In genomic region chr14:67569011-67569650, GRCh38 we compare ENCODE assay signal across 21 cellular contexts. TPM values are rescaled to one million over a fixed set of nuclear protein-coding genes. Genes with fewer than 3 reads are reported as not detected.
DNase-seq lines count a peak whose midpoint lies in the region; ATAC-seq and TF ChIP-seq lines count a peak whose summit lies in the region.
"Had no signal": no experiment of that assay in that cellular context is flagged by ENCODE, and none has a peak within 500 bp of the region (broad histone marks: within the 10 kb centered on the region; RNA-seq: fewer than 3 reads in every experiment).

No MANE protein-coding gene starts in this region.

- H3K4me1 Mint-ChIP-seq in stimulated activated effector memory CD8-positive, alpha-beta T cell treated with anti-CD3 and anti-CD28 coated beads, Interleukin-12 subunit alpha, Interleukin-12 subunit beta, amount 100 ng/mL, for 72 hours, result peaks cover 7% of the 10 kb centered on the region
- H3K4me1 Mint-ChIP-seq: activated T-helper 17 cell treated with anti-CD3 and anti-CD28 coated beads, Interleukin-2, amount 50 U/mL, for 72 hours; CD14-positive monocyte had no signal

- H3K27ac Mint-ChIP-seq in stimulated activated effector memory CD8-positive, alpha-beta T cell treated with anti-CD3 and anti-CD28 coated beads, Interleukin-12 subunit alpha, Interleukin-12 subunit beta, amount 100 ng/mL, for 72 hours, result no peak overlapping the region
- H3K27ac Mint-ChIP-seq: activated T-helper 17 cell treated with anti-CD3 and anti-CD28 coated beads, Interleukin-2, amount 50 U/mL, for 72 hours; CD14-positive monocyte; dendritic cell treated with granulocyte-macrophage colony-stimulating factor and Interleukin-4, amounts not matched to agents 40 ng/mL and 50 ng/mL, for 4 days; T-cell had no signal

- ATAC-seq in heart right ventricle (no peak), HG03521 (IDR thresholded peaks at IDR 0.05; ENCODE audit: unreplicated experiment) (no peak)
- ATAC-seq in stimulated activated effector memory CD8-positive, alpha-beta T cell treated with anti-CD3 and anti-CD28 coated beads, Interleukin-12 subunit alpha, Interleukin-12 subunit beta, amount 100 ng/mL, for 72 hours, result no peak
- ATAC-seq: activated T-helper 17 cell treated with anti-CD3 and anti-CD28 coated beads, Interleukin-2, amount 50 U/mL, for 72 hours; T-cell had no signal

- TF ChIP-seq CTCF in cardiac muscle cell (IDR thresholded peaks at IDR 0.05; ENCODE audit: low read depth, low read length), result no peak
- TF ChIP-seq CTCF in heart right ventricle (IDR thresholded peaks at IDR 0.05), result no peak
- TF ChIP-seq CTCF in WERI-Rb-1 (IDR thresholded peaks at IDR 0.05; ENCODE audit: low read depth, low read length), result no peak

- H3K9me3 Mint-ChIP-seq in stimulated activated effector memory CD8-positive, alpha-beta T cell treated with anti-CD3 and anti-CD28 coated beads, Interleukin-12 subunit alpha, Interleukin-12 subunit beta, amount 100 ng/mL, for 72 hours, result no peaks in the 10 kb centered on the region
- H3K9me3 Mint-ChIP-seq: activated T-helper 17 cell treated with anti-CD3 and anti-CD28 coated beads, Interleukin-2, amount 50 U/mL, for 72 hours; CD14-positive monocyte; dendritic cell treated with granulocyte-macrophage colony-stimulating factor and Interleukin-4, amounts not matched to agents 40 ng/mL and 50 ng/mL, for 4 days; T-cell had no signal

- no peaks in the 10 kb centered on the region for H3K27me3 ChIP-seq in cardiac muscle cell
- no peaks in the 10 kb centered on the region for H3K27me3 ChIP-seq in heart right ventricle
- H3K27me3 ChIP-seq in WERI-Rb-1 (ENCODE audit: insufficient read depth, low read depth, severe bottlenecking), result no peaks in the 10 kb centered on the region
- H3K27me3 ChIP-seq: uterus had no signal

- H3K36me3 Mint-ChIP-seq in stimulated activated effector memory CD8-positive, alpha-beta T cell treated with anti-CD3 and anti-CD28 coated beads, Interleukin-12 subunit alpha, Interleukin-12 subunit beta, amount 100 ng/mL, for 72 hours, result no peaks in the 10 kb centered on the region
- H3K36me3 Mint-ChIP-seq: CD14-positive monocyte, T-cell had no signal

- no peak overlapping the region for H3K4me3 Mint-ChIP-seq in stimulated activated effector memory CD8-positive, alpha-beta T cell treated with anti-CD3 and anti-CD28 coated beads, Interleukin-12 subunit alpha, Interleukin-12 subunit beta, amount 100 ng/mL, for 72 hours
- H3K4me3 Mint-ChIP-seq: activated T-helper 17 cell treated with anti-CD3 and anti-CD28 coated beads, Interleukin-2, amount 50 U/mL, for 72 hours; CD14-positive monocyte; dendritic cell treated with granulocyte-macrophage colony-stimulating factor and Interleukin-4, amounts not matched to agents 40 ng/mL and 50 ng/mL, for 4 days; T-cell had no signal

- DNase-seq in cardiac muscle cell (ENCODE audit: low read depth in 1 of 2, low spot score in 1 of 2) (peak in 1 of 2 donors; percentile 63), heart right ventricle (no peak), WERI-Rb-1 (peak; percentile 37), mesenteric fat pad (ENCODE audit: low spot score) (peak; percentile 65), NCI-H446 (lab: John Stamatoyannopoulos, UW) (no peak)
- no peak for DNase-seq in stimulated activated effector memory CD8-positive, alpha-beta T cell treated with anti-CD3 and anti-CD28 coated beads, Interleukin-12 subunit alpha, Interleukin-12 subunit beta, amount 100 ng/mL, for 72 hours (ENCODE audit: low spot score in 2 of 2)
- no peak for DNase-seq in activated CD4-positive, CD25-positive, alpha-beta regulatory T cell treated with anti-CD3 and anti-CD28 coated beads, Interleukin-2, amount 50 U/mL, for 72 hours
- DNase-seq: activated CD4-positive, alpha-beta T cell treated with anti-CD3 and anti-CD28 coated beads, Interleukin-2, amount 50 U/mL, for 1 hour; KG1; NCI-H1048; NCI-H2029; NCI-H510A treated with DMSO at 0.1 percent for 48 hours; SHP77 treated with DMSO at 0.1 percent for 48 hours; stimulated activated CD4-positive, alpha-beta T cell treated with anti-CD3 and anti-CD28 coated beads, Interleukin-12 subunit alpha, Interleukin-12 subunit beta, amount 100 ng/mL, for 4 hours; T-cell; uterus had no signal

- WGBS in heart right ventricle, 2 donors, result 76 to 80% methylated on average over 11 of the region's 11 CpGs

- H3K36me3 ChIP-seq in cardiac muscle cell (no peaks in the 10 kb centered on the region), heart right ventricle (no peaks in the 10 kb centered on the region), WERI-Rb-1 (no peaks in the 10 kb centered on the region)
- H3K36me3 ChIP-seq: uterus had no signal

- H3K4me1 ChIP-seq in cardiac muscle cell (ENCODE audit: low read depth), result no peaks in the 10 kb centered on the region
- H3K4me1 ChIP-seq in heart right ventricle, result no peaks in the 10 kb centered on the region
- H3K4me1 ChIP-seq: uterus had no signal

- H3K27ac ChIP-seq in cardiac muscle cell, result peak overlapping the region; percentile 7
- no peak overlapping the region for H3K27ac ChIP-seq in heart right ventricle
- H3K27ac ChIP-seq in WERI-Rb-1, result no peak overlapping the region
- H3K27ac ChIP-seq: uterus had no signal

- H3K9me3 ChIP-seq in cardiac muscle cell (ENCODE audit: low read depth), result no peaks in the 10 kb centered on the region
- no peaks in the 10 kb centered on the region for H3K9me3 ChIP-seq in heart right ventricle
- no peaks in the 10 kb centered on the region for H3K9me3 ChIP-seq in WERI-Rb-1 (ENCODE audit: severe bottlenecking)
- H3K9me3 ChIP-seq: uterus had no signal

- H3K4me3 ChIP-seq in cardiac muscle cell, result no peak overlapping the region
- H3K4me3 ChIP-seq in heart right ventricle, result no peak overlapping the region
- no peak overlapping the region for H3K4me3 ChIP-seq in WERI-Rb-1 (ENCODE audit: low read depth, low read length)
- H3K4me3 ChIP-seq: uterus had no signal

- intact Hi-C loops in heart right ventricle (cut with DNase I), result loop anchor here in 3 of 10 donors (2.0 to 5.0 kb wide), 2 partner anchors 42 to 140 kb away; no protein-coding TSS in a partner anchor

RNA-seq across cellular contexts. Expression of gene PIGH, which starts 30.9 kb away (rescaled TPM):
- 11.3 and 18.4 TPM in 2 replicates for total RNA-seq in cardiac muscle cell
- polyA plus RNA-seq in cardiac muscle cell, result 14.3 and 31.3 TPM in 2 replicates
- 10 to 100 TPM in 6 of 10 donors, 1 to 10 TPM in 4; 9.0 to 16.8 (median 10.2) TPM for total RNA-seq in heart right ventricle
- polyA plus RNA-seq in heart right ventricle, result 10 to 100 TPM; 18.1 to 23.3 TPM
- 16.9 TPM for total RNA-seq in mesenteric fat pad

RNA-seq across cellular contexts. Expression of gene PLEKHH1, which starts 36.0 kb away (rescaled TPM):
- 14.8 and 29.9 TPM in 2 replicates for total RNA-seq in cardiac muscle cell
- polyA plus RNA-seq in cardiac muscle cell, result 15.0 and 18.0 TPM in 2 replicates
- total RNA-seq in heart right ventricle, result 1 to 10 TPM; 1.7 to 7.8 (median 3.7) TPM
- 10 to 100 TPM in 1 of 2 donors, 1 to 10 TPM in 1; 2.3 to 14.8 TPM for polyA plus RNA-seq in heart right ventricle
- total RNA-seq in mesenteric fat pad, result 6.8 TPM
- total RNA-seq: myocyte had no signal
- polyA plus RNA-seq: CD14-positive monocyte had no signal

RNA-seq across cellular contexts. Expression of gene ARG2, which starts 50.6 kb away (rescaled TPM):
- total RNA-seq in cardiac muscle cell (11.0 and 16.0 TPM in 2 replicates), heart right ventricle (10 to 100 TPM in 1 of 10 donors, 1 to 10 TPM in 7, under 1 TPM in 2; 0.69 to 11.6 (median 1.5) TPM), mesenteric fat pad (6.6 TPM)
- polyA plus RNA-seq in cardiac muscle cell (12.9 and 16.1 TPM in 2 replicates), heart right ventricle (10 to 100 TPM in 1 of 2 donors, under 1 TPM in 1; 0.22 to 42.4 TPM)

Comparison
In these comparisons a context has a peak if more than half of its experiments do, and no peak if none do; other contexts are left out.
1. DNase-seq: peak in WERI-Rb-1 (single experiment) and mesenteric fat pad (single experiment); none in heart right ventricle (0 of 2), NCI-H446 (0 of 2), stimulated activated effector memory CD8-positive, alpha-beta T cell treated with anti-CD3 and anti-CD28 coated beads, Interleukin-12 subunit alpha, Interleukin-12 subunit beta, amount 100 ng/mL, for 72 hours (0 of 2) and activated CD4-positive, CD25-positive, alpha-beta regulatory T cell treated with anti-CD3 and anti-CD28 coated beads, Interleukin-2, amount 50 U/mL, for 72 hours (single experiment).